13 cellular contexts compared by ENCODE assay signal in genomic region chr9:85744481-85744880, GRCh38.
"Had no signal": no experiment of that assay in that cellular context is flagged by ENCODE, and none has a peak within 500 bp of the region (broad histone marks: within the 10 kb centered on the region; RNA-seq: fewer than 3 reads in every experiment).

No MANE protein-coding gene starts in this region.

- H3K9me3 ChIP-seq: esophagus squamous epithelium, ovary, stomach, tibial artery, vagina had no signal

- FAIRE-seq: islet of Langerhans had no signal

- H3K27me3 ChIP-seq: ovary, tibial artery, vagina had no signal

- H3K36me3 ChIP-seq: esophagus squamous epithelium, ovary, stomach, tibial artery, vagina had no signal

- H3K4me3 ChIP-seq: esophagus squamous epithelium, ovary, stomach, tibial artery, vagina had no signal

- H3K27ac ChIP-seq: esophagus squamous epithelium, ovary, stomach, tibial artery, vagina had no signal

- ATAC-seq: naive thymus-derived CD4-positive, alpha-beta T cell had no signal

- DNase-seq: activated CD4-positive, alpha-beta T cell treated with anti-CD3 and anti-CD28 coated beads for 48 hours; amygdala; esophagus squamous epithelium; foreskin fibroblast; head of caudate nucleus; naive thymus-derived CD4-positive, alpha-beta T cell; ovary; stimulated activated CD4-positive, alpha-beta T cell treated with anti-CD3 and anti-CD28 coated beads, Interleukin-4, amount 100 ng/mL, for 4 hours; stomach; T1000; tibial artery had no signal
